ENCODE assay signal across 19 cellular contexts in genomic region chr3:112494448-112494767, GRCh38. TPM values are rescaled to one million over a fixed set of nuclear protein-coding genes. Genes with fewer than 3 reads are reported as not detected.
DNase-seq lines count a peak whose midpoint lies in the region; ATAC-seq lines count a peak whose summit lies in the region.
"Not testable (repeated sequence)": the region's sequence is repeated elsewhere in the genome, so short reads cannot be mapped to it uniquely, and the experiment has no call there.
"Had no signal": no experiment of that assay in that cellular context is flagged by ENCODE, and none has a peak within 500 bp of the region (broad histone marks: within the 10 kb centered on the region; RNA-seq: fewer than 3 reads in every experiment).

No MANE protein-coding gene starts in this region.

- not testable (repeated sequence) for H3K36me3 ChIP-seq in CD8-positive, alpha-beta memory T cell (ENCODE audit: insufficient read depth, low read length)

- H3K27me3 Mint-ChIP-seq in CD8-positive, alpha-beta memory T cell; T-helper 1 cell treated with Interleukin-12 subunit alpha and Interleukin-12 subunit beta and Interleukin-4 antibody, amounts not matched to agents 30 μg/mL and 1 μg/mL, for 36 hours (ENCODE audit: low read depth); activated CD4-positive, alpha-beta T cell treated with anti-CD3 and anti-CD28 coated beads, Interleukin-2, amount 10 ng/mL, durations not matched to agents 7 days and 5 days; activated T-cell treated with anti-CD3 and anti-CD28 coated beads, Interleukin-2, amount 50 U/mL, for 72 hours (ENCODE audit: low read depth); activated naive CD4-positive, alpha-beta T cell treated with anti-CD3 and anti-CD28 coated beads, Interleukin-2, amount 50 U/mL, for 24 hours; memory B cell; stimulated activated naive B cell treated with anti-CD40 and anti-IgM and Interleukin-4, amounts not matched to agents 10 μg/mL and 1 μg/mL and 100 μg/mL, for 72 hours: not testable (repeated sequence)

- not testable (repeated sequence) for H3K27ac ChIP-seq in CD8-positive, alpha-beta memory T cell (ENCODE audit: low read depth, low read length)

- H3K36me3 Mint-ChIP-seq in CD8-positive, alpha-beta memory T cell = peaks cover 5 to 18% (median 15%) of the 10 kb centered on the region in 3 donors
- peaks cover 28% of the 10 kb centered on the region for H3K36me3 Mint-ChIP-seq in T-helper 1 cell treated with Interleukin-12 subunit alpha and Interleukin-12 subunit beta and Interleukin-4 antibody, amounts not matched to agents 30 μg/mL and 1 μg/mL, for 36 hours (ENCODE audit: low read depth)
- H3K36me3 Mint-ChIP-seq in activated CD4-positive, alpha-beta T cell treated with anti-CD3 and anti-CD28 coated beads, Interleukin-2, amount 10 ng/mL, durations not matched to agents 7 days and 5 days (ENCODE audit: low read depth) = peaks cover 66% of the 10 kb centered on the region
- H3K36me3 Mint-ChIP-seq in activated T-cell treated with anti-CD3 and anti-CD28 coated beads, Interleukin-2, amount 50 U/mL, for 72 hours (ENCODE audit: insufficient read depth in 2 of 2) = peaks cover 10 to 20% of the 10 kb centered on the region in 2 donors
- H3K36me3 Mint-ChIP-seq in activated naive CD4-positive, alpha-beta T cell treated with anti-CD3 and anti-CD28 coated beads, Interleukin-2, amount 50 U/mL, for 24 hours = peaks cover 35% of the 10 kb centered on the region
- peaks cover 41% of the 10 kb centered on the region for H3K36me3 Mint-ChIP-seq in memory B cell
- H3K36me3 Mint-ChIP-seq in stimulated activated naive B cell treated with anti-CD40 and anti-IgM and Interleukin-4, amounts not matched to agents 10 μg/mL and 1 μg/mL and 100 μg/mL, for 72 hours = peaks cover 60 to 78% of the 10 kb centered on the region in 2 donors

- H3K4me1 Mint-ChIP-seq in CD8-positive, alpha-beta memory T cell = peaks cover 79 to 92% (median 83%) of the 10 kb centered on the region in 3 donors
- peaks cover 67% of the 10 kb centered on the region for H3K4me1 Mint-ChIP-seq in T-helper 1 cell treated with Interleukin-12 subunit alpha and Interleukin-12 subunit beta and Interleukin-4 antibody, amounts not matched to agents 30 μg/mL and 1 μg/mL, for 36 hours (ENCODE audit: low read depth)
- H3K4me1 Mint-ChIP-seq in activated CD4-positive, alpha-beta T cell treated with anti-CD3 and anti-CD28 coated beads, Interleukin-2, amount 10 ng/mL, durations not matched to agents 7 days and 5 days = peaks cover 78% of the 10 kb centered on the region
- H3K4me1 Mint-ChIP-seq in activated T-cell treated with anti-CD3 and anti-CD28 coated beads, Interleukin-2, amount 50 U/mL, for 72 hours (ENCODE audit: low read depth) = peaks cover 73% of the 10 kb centered on the region
- peaks cover 76% of the 10 kb centered on the region for H3K4me1 Mint-ChIP-seq in activated naive CD4-positive, alpha-beta T cell treated with anti-CD3 and anti-CD28 coated beads, Interleukin-2, amount 50 U/mL, for 24 hours
- H3K4me1 Mint-ChIP-seq in memory B cell = peaks cover 49% of the 10 kb centered on the region
- H3K4me1 Mint-ChIP-seq in stimulated activated naive B cell treated with anti-CD40 and anti-IgM and Interleukin-4, amounts not matched to agents 10 μg/mL and 1 μg/mL and 100 μg/mL, for 72 hours = peaks cover 39 to 68% of the 10 kb centered on the region in 2 donors

- CTCF ChIA-PET in CD8-positive, alpha-beta memory T cell (lab: Charles Lee) = not testable (repeated sequence)
- CTCF ChIA-PET in activated CD4-positive, alpha-beta T cell treated with anti-CD3 and anti-CD28 coated beads, Interleukin-2, amount 10 ng/mL, durations not matched to agents 7 days and 5 days (lab: Charles Lee) = interaction anchor here (0.9 kb wide), 1 partner anchor 8 kb away, joined by 3 read pairs; no protein-coding TSS in a partner anchor

- POLR2A ChIA-PET in CD8-positive, alpha-beta memory T cell (lab: Charles Lee); activated CD4-positive, alpha-beta T cell treated with anti-CD3 and anti-CD28 coated beads, Interleukin-2, amount 10 ng/mL, durations not matched to agents 7 days and 5 days (lab: Charles Lee): not testable (repeated sequence)

- H3K9me3 ChIP-seq in CD8-positive, alpha-beta memory T cell (ENCODE audit: low read length) = not testable (repeated sequence)

- not testable (repeated sequence) for DNase-seq in CD8-positive, alpha-beta memory T cell; activated CD4-positive, alpha-beta T cell treated with anti-CD3 and anti-CD28 coated beads, Interleukin-2, amount 10 ng/mL, durations not matched to agents 7 days and 5 days; activated T-cell treated with anti-CD3 and anti-CD28 coated beads, Interleukin-2, amount 50 U/mL, for 72 hours; memory B cell (ENCODE audit: low spot score in 2 of 2); stimulated activated naive B cell treated with anti-CD40 and anti-IgM and Interleukin-4, amounts not matched to agents 10 μg/mL and 1 μg/mL and 100 μg/mL, for 72 hours

- peaks cover 48% of the 10 kb centered on the region for H3K4me1 ChIP-seq in CD8-positive, alpha-beta memory T cell (ENCODE audit: insufficient read depth, low read length)

- not testable (repeated sequence) for H3K4me3 ChIP-seq in CD8-positive, alpha-beta memory T cell (ENCODE audit: low read length)

- ATAC-seq in activated T-cell treated with anti-CD3 and anti-CD28 coated beads, Interleukin-2, amount 50 U/mL, for 72 hours (replicated peaks in 1 of 2); memory B cell (ENCODE audit: low read depth); stimulated activated naive B cell treated with anti-CD40 and anti-IgM and Interleukin-4, amounts not matched to agents 10 μg/mL and 1 μg/mL and 100 μg/mL, for 72 hours (replicated peaks): not testable (repeated sequence)

- not testable (repeated sequence) for H3K27me3 ChIP-seq in CD8-positive, alpha-beta memory T cell (ENCODE audit: insufficient read depth, low read length, poor library complexity, severe bottlenecking)

- peak overlapping the region; percentile 20 to 73 (median 52) for H3K4me3 Mint-ChIP-seq in CD8-positive, alpha-beta memory T cell
- H3K4me3 Mint-ChIP-seq in T-helper 1 cell treated with Interleukin-12 subunit alpha and Interleukin-12 subunit beta and Interleukin-4 antibody, amounts not matched to agents 30 μg/mL and 1 μg/mL, for 36 hours = peak overlapping the region; percentile 45
- H3K4me3 Mint-ChIP-seq in activated CD4-positive, alpha-beta T cell treated with anti-CD3 and anti-CD28 coated beads, Interleukin-2, amount 10 ng/mL, durations not matched to agents 7 days and 5 days = not testable (repeated sequence)
- H3K4me3 Mint-ChIP-seq in activated T-cell treated with anti-CD3 and anti-CD28 coated beads, Interleukin-2, amount 50 U/mL, for 72 hours = peak overlapping the region; percentile 91 to 98
- H3K4me3 Mint-ChIP-seq in activated naive CD4-positive, alpha-beta T cell treated with anti-CD3 and anti-CD28 coated beads, Interleukin-2, amount 50 U/mL, for 24 hours = peak overlapping the region; percentile 95
- peak overlapping the region; percentile 74 for H3K4me3 Mint-ChIP-seq in memory B cell
- peak overlapping the region; percentile 64 to 75 for H3K4me3 Mint-ChIP-seq in stimulated activated naive B cell treated with anti-CD40 and anti-IgM and Interleukin-4, amounts not matched to agents 10 μg/mL and 1 μg/mL and 100 μg/mL, for 72 hours

- H3K9me3 Mint-ChIP-seq in CD8-positive, alpha-beta memory T cell; T-helper 1 cell treated with Interleukin-12 subunit alpha and Interleukin-12 subunit beta and Interleukin-4 antibody, amounts not matched to agents 30 μg/mL and 1 μg/mL, for 36 hours; activated CD4-positive, alpha-beta T cell treated with anti-CD3 and anti-CD28 coated beads, Interleukin-2, amount 10 ng/mL, durations not matched to agents 7 days and 5 days; activated T-cell treated with anti-CD3 and anti-CD28 coated beads, Interleukin-2, amount 50 U/mL, for 72 hours; activated naive CD4-positive, alpha-beta T cell treated with anti-CD3 and anti-CD28 coated beads, Interleukin-2, amount 50 U/mL, for 24 hours; memory B cell; stimulated activated naive B cell treated with anti-CD40 and anti-IgM and Interleukin-4, amounts not matched to agents 10 μg/mL and 1 μg/mL and 100 μg/mL, for 72 hours: not testable (repeated sequence)

- H3K27ac Mint-ChIP-seq in CD8-positive, alpha-beta memory T cell = peak overlapping the region in 2 of 8 donors; percentile 28 to 66
- peak overlapping the region; percentile 23 for H3K27ac Mint-ChIP-seq in T-helper 1 cell treated with Interleukin-12 subunit alpha and Interleukin-12 subunit beta and Interleukin-4 antibody, amounts not matched to agents 30 μg/mL and 1 μg/mL, for 36 hours
- H3K27ac Mint-ChIP-seq in activated CD4-positive, alpha-beta T cell treated with anti-CD3 and anti-CD28 coated beads, Interleukin-2, amount 10 ng/mL, durations not matched to agents 7 days and 5 days = peak overlapping the region; percentile 50
- peak overlapping the region; percentile 79 for H3K27ac Mint-ChIP-seq in activated T-cell treated with anti-CD3 and anti-CD28 coated beads, Interleukin-2, amount 50 U/mL, for 72 hours
- peak overlapping the region; percentile 98 for H3K27ac Mint-ChIP-seq in activated naive CD4-positive, alpha-beta T cell treated with anti-CD3 and anti-CD28 coated beads, Interleukin-2, amount 50 U/mL, for 24 hours
- H3K27ac Mint-ChIP-seq in memory B cell = peak overlapping the region; percentile 98
- H3K27ac Mint-ChIP-seq in stimulated activated naive B cell treated with anti-CD40 and anti-IgM and Interleukin-4, amounts not matched to agents 10 μg/mL and 1 μg/mL and 100 μg/mL, for 72 hours = peak overlapping the region; percentile 91

RNA-seq across cellular contexts. Expression of gene BTLA, which starts 4.9 kb away (rescaled TPM):
- 10 to 100 TPM; 14.1 to 14.8 TPM for total RNA-seq in CD8-positive, alpha-beta memory T cell
- polyA plus RNA-seq in CD8-positive, alpha-beta memory T cell = 17.6 TPM
- 10 to 100 TPM; 43.1 to 47.5 TPM for total RNA-seq in activated CD4-positive, alpha-beta T cell treated with anti-CD3 and anti-CD28 coated beads, Interleukin-2, amount 10 ng/mL, durations not matched to agents 7 days and 5 days
- 10 to 100 TPM; 17.5 to 21.3 TPM for total RNA-seq in activated T-cell treated with anti-CD3 and anti-CD28 coated beads, Interleukin-2, amount 50 U/mL, for 72 hours
- total RNA-seq: A673, Daoy, G401, GM23338, H9, HepG2, HFFc6, HT1080, M059J, Right ventricle myocardium superior, SJSA1 had no signal
- polyA plus RNA-seq: HepG2, K562 had no signal
